Comparison of ENCODE assay signal across 17 cellular contexts in the genomic region with DNA sequence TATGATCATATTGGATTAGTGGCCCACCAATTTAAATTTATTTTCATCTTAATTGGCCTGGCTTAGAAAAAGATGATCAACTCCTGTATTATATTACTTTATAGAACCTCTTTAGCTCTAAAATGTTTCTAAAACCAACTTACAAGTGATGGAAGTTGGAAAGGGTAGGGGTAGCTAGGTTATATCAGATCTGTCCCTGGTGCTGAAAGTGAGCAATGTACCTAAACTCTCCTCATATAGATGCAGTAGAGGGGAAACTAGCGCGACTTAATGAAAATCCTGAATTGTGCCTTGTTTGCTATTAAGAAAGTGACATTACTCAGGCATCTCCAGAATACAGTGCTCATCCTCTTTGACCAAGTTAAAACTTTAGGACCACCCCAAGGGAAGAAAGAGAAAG. TPM values are rescaled to one million over a fixed set of nuclear protein-coding genes. Genes with fewer than 3 reads are reported as not detected.
"Had no signal": no experiment of that assay in that cellular context is flagged by ENCODE, and none has a peak within 500 bp of the region (broad histone marks: within the 10 kb centered on the region; RNA-seq: fewer than 3 reads in every experiment).

No MANE protein-coding gene starts in this region.

- H3K27me3 ChIP-seq: thyroid gland had no signal

- H3K4me3 ChIP-seq: esophagus squamous epithelium, left lung, thyroid gland had no signal

- DNase-seq: activated B cell treated with CpG ODN at 0.5 μM for 24 hours; activated CD4-positive, alpha-beta memory T cell treated with anti-CD3 and anti-CD28 coated beads for 36 hours; activated CD4-positive, alpha-beta T cell treated with anti-CD3 and anti-CD28 coated beads for 4 hours; activated CD8-positive, alpha-beta memory T cell treated with anti-CD3 and anti-CD28 coated beads, Interleukin-2, amount 10 ng/mL, durations not matched to agents 7 days and 5 days; activated naive CD4-positive, alpha-beta T cell treated with anti-CD3 and anti-CD28 coated beads for 36 hours; activated T-cell treated with anti-CD3 and anti-CD28 coated beads, Interleukin-2, amount 50 U/mL, for 1 hour; effector CD4-positive, alpha-beta T cell; esophagus squamous epithelium; left lung; nephron progenitor cell; stimulated activated CD4-positive, alpha-beta T cell treated with anti-CD3 and anti-CD28 coated beads, Interleukin-12 subunit alpha, Interleukin-12 subunit beta, amount 100 ng/mL, for 4 hours; stimulated activated CD4-positive, alpha-beta T cell treated with anti-CD3 and anti-CD28 coated beads, Interleukin-1b, Interleukin-23, amount 100 ng/mL, for 48 hours; stimulated activated CD8-positive, alpha-beta memory T cell treated with anti-CD3 and anti-CD28 coated beads, Interleukin-4, amount 100 ng/mL, for 48 hours; stimulated activated naive CD4-positive, alpha-beta T cell treated with Interleukin-2 at 50 U/mL for 16 hours; thyroid gland had no signal

- H3K4me1 ChIP-seq: left lung, thyroid gland had no signal

- H3K36me3 ChIP-seq: esophagus squamous epithelium, left lung, thyroid gland had no signal

- H3K27ac ChIP-seq: esophagus squamous epithelium, left lung, thyroid gland had no signal

- H3K9me3 ChIP-seq: esophagus squamous epithelium, left lung, thyroid gland had no signal

RNA-seq across cellular contexts. Expression of a gene that starts 7.5 kb away (rescaled TPM):
- total RNA-seq: activated CD4-positive, alpha-beta memory T cell treated with anti-CD3 and anti-CD28 coated beads for 36 hours; activated CD8-positive, alpha-beta memory T cell treated with anti-CD3 and anti-CD28 coated beads, Interleukin-2, amount 10 ng/mL, durations not matched to agents 7 days and 5 days; activated naive CD4-positive, alpha-beta T cell treated with anti-CD3 and anti-CD28 coated beads for 36 hours; fibroblast of villous mesenchyme; lung microvascular endothelial cell had no signal
